In genomic region chr2:190343500-190344274, GRCh38 we compare ENCODE assay signal across 8 cellular contexts. TPM values are rescaled to one million over a fixed set of nuclear protein-coding genes. Genes with fewer than 3 reads are reported as not detected.
DNase-seq lines count a peak whose midpoint lies in the region; ATAC-seq and TF ChIP-seq lines count a peak whose summit lies in the region.

INPP1 (plus strand) TSS chr2:190343589; CDS start chr2:190360103, 16,514 bp downstream.

- TF ChIP-seq CTCF in GM10248 (IDR thresholded peaks at IDR 0.05; ENCODE audit: control extremely low read depth, extremely low read depth, low read depth, missing control alignments), result no peak

- no peaks in the 10 kb centered on the region for H3K9me3 ChIP-seq in right cardiac atrium (ENCODE audit: control insufficient read depth, low read length)

- H3K4me3 ChIP-seq in right cardiac atrium (ENCODE audit: low read length), result peak within 1 kb of the TSS; percentile 82

- no peaks in the 10 kb centered on the region for H3K27me3 ChIP-seq in right cardiac atrium (ENCODE audit: control insufficient read depth, insufficient read depth)

- H3K27ac ChIP-seq in right cardiac atrium (ENCODE audit: low read length), result peak within 1 kb of the TSS; percentile 93

- CTCF ChIA-PET in GM10248 (lab: Yijun Ruan, JAX), result interaction anchor here (0.7 to 5.5 kb wide), 16 partner anchors 11 to 708 kb away, joined by 3 to 49 read pairs (median 4); partner anchors contain the start of gene HIBCH

- peak; percentile 61 for ATAC-seq in GM21619 (IDR thresholded peaks at IDR 0.05; ENCODE audit: unreplicated experiment)
- peak; percentile 92 to 95 for ATAC-seq in right cardiac atrium

- DNase-seq in GM10248 (ENCODE audit: extremely low spot score) (peak; percentile 66), HuH-7 (ENCODE audit: low spot score) (peak; percentile 42), T-helper 1 cell (peak; percentile 10 to 51 (median 20)), astrocyte of the hippocampus (ENCODE audit: low read depth, low spot score) (peak; percentile 78), right cardiac atrium (peak; percentile 89 to 93 (median 91)), pulmonary artery endothelial cell (ENCODE audit: low read depth, low spot score) (peak; percentile 53), NCI-H1048 (lab: John Stamatoyannopoulos, UW) (no peak)

- H3K4me1 ChIP-seq in right cardiac atrium (ENCODE audit: control insufficient read depth, insufficient read depth, low read length), result peaks cover 5% of the 10 kb centered on the region

- under 1% methylated on average over 103 of the region's 103 CpGs for WGBS in right cardiac atrium

- POLR2A ChIA-PET in GM10248 (lab: Yijun Ruan, JAX), result interaction anchor here (0.8 kb wide), 1 partner anchor 25 kb away, joined by 3 read pairs; no protein-coding TSS in a partner anchor

- intact Hi-C loops in right cardiac atrium (cut with DNase I), result no loop called here

RNA-seq across cellular contexts. Expression of gene INPP1, which starts in this region (rescaled TPM):
- total RNA-seq in right cardiac atrium, result 10 to 100 TPM; 40.1 to 46.3 (median 43.2) TPM
- polyA plus RNA-seq in right cardiac atrium, result 35.7 TPM
- total RNA-seq in pulmonary artery endothelial cell, result 14.4 and 15.4 TPM in 2 replicates
